ENCODE assay signal across 9 cellular contexts in the genomic region with DNA sequence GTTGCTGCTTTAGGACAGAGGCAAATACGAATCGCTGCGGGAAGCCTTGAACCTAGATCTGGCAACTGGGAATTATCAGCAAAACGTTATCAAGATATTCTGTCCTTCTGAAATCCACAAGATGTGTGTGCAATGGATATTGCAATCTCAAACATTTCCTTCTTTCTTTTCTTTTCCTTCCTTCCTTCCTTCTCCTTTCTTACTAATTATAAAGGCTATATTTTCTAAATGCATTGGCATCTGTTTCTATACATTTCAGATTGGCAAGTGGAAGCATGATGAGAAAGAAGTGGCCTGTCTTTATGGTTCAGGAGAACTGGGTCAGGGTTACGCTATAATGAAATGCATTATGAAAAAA. TPM values are rescaled to one million over a fixed set of nuclear protein-coding genes. Genes with fewer than 3 reads are reported as not detected.
A peak's percentile ranks its signal among the peaks of the same experiment; 100 is the strongest.
DNase-seq lines count a peak whose midpoint lies in the region; ATAC-seq and TF ChIP-seq lines count a peak whose summit lies in the region.
"Had no signal": no experiment of that assay in that cellular context is flagged by ENCODE, and none has a peak within 500 bp of the region (broad histone marks: within the 10 kb centered on the region; RNA-seq: fewer than 3 reads in every experiment).

No MANE protein-coding gene starts in this region.

- H3K27ac ChIP-seq in ACC112 (ENCODE audit: low read depth, low read length) (no peak overlapping the region), mesodermal cell (ENCODE audit: low read depth, low read length, severe bottlenecking) (peak overlapping the region; percentile 63), adrenal gland (peak overlapping the region in 1 of 5 donors; percentile 4)

- intact Hi-C loops in adrenal gland (cut with DNase I): loop anchor here (2.0 to 10.0 kb wide), 4 partner anchors 62 to 92 kb away; no protein-coding TSS in a partner anchor

- no peak overlapping the region for H2AFZ ChIP-seq in ACC112 (ENCODE audit: low read length, unreplicated experiment)

- H3K4me1 ChIP-seq in ACC112 (ENCODE audit: control insufficient read depth, insufficient read depth, low read length, unreplicated experiment) (no peaks in the 10 kb centered on the region), mesodermal cell (ENCODE audit: control insufficient read depth, insufficient read depth, low read length, poor library complexity, severe bottlenecking) (no peaks in the 10 kb centered on the region), adrenal gland (replicated peaks in 1 of 2) (peaks cover 0 to 6% of the 10 kb centered on the region in 2 donors)

- H3K79me2 ChIP-seq in ACC112 (ENCODE audit: control insufficient read depth, insufficient read depth, low read length, unreplicated experiment): no peaks in the 10 kb centered on the region

- DNase-seq in GM12865 (ENCODE audit: low read depth): no peak
- no peak for DNase-seq in activated naive CD4-positive, alpha-beta T cell treated with anti-CD3 and anti-CD28 coated beads, Interleukin-2, amount 50 U/mL, for 72 hours (ENCODE audit: low spot score in 2 of 2)
- no peak for DNase-seq in GM13977 (ENCODE audit: low spot score)
- no peak for DNase-seq in adrenal gland
- DNase-seq in NCI-H2227 treated with DMSO at 0.1 percent for 48 hours (lab: John Stamatoyannopoulos, UW): no peak
- no peak for DNase-seq in 8988T

- peaks cover 65 to 69% of the 10 kb centered on the region in 2 donors for H3K36me3 Mint-ChIP-seq in activated naive CD4-positive, alpha-beta T cell treated with anti-CD3 and anti-CD28 coated beads, Interleukin-2, amount 50 U/mL, for 72 hours

- H3K36me3 ChIP-seq in ACC112 (ENCODE audit: insufficient read depth, low read length): no peaks in the 10 kb centered on the region
- H3K36me3 ChIP-seq in mesodermal cell (ENCODE audit: control insufficient read depth, insufficient read depth, low read length): no peaks in the 10 kb centered on the region
- H3K36me3 ChIP-seq in adrenal gland (replicated peaks in 1 of 2): no peaks in the 10 kb centered on the region

- H3K27ac Mint-ChIP-seq in activated naive CD4-positive, alpha-beta T cell treated with anti-CD3 and anti-CD28 coated beads, Interleukin-2, amount 50 U/mL, for 72 hours: peak overlapping the region; percentile 96 to 99

- H3K4me3 ChIP-seq in ACC112 (ENCODE audit: low read depth, low read length) (peak overlapping the region; percentile 70), GM12865 (ENCODE audit: low read depth, low read length) (peak overlapping the region; percentile 23; the same call in 1 of the 2 replicates), mesodermal cell (ENCODE audit: extremely low read depth, insufficient read depth, low read length, poor library complexity, severe bottlenecking) (no peak overlapping the region), adrenal gland (peak overlapping the region in 1 of 4 donors; percentile 44)

- ATAC-seq in activated naive CD4-positive, alpha-beta T cell treated with anti-CD3 and anti-CD28 coated beads, Interleukin-2, amount 50 U/mL, for 72 hours: no peak

- H3K9me3 Mint-ChIP-seq in activated naive CD4-positive, alpha-beta T cell treated with anti-CD3 and anti-CD28 coated beads, Interleukin-2, amount 50 U/mL, for 72 hours: no peaks in the 10 kb centered on the region

- 21 to 34% methylated on average over 4 of the region's 5 CpGs for WGBS in mesodermal cell (ENCODE audit: insufficient coverage in 2 of 2), 2 experiments
- WGBS in adrenal gland, 4 donors: 18 to 21% (median 19%) methylated on average over 5 of the region's 5 CpGs

- H3K27me3 ChIP-seq in ACC112 (ENCODE audit: insufficient read depth, low read length) (peaks cover 33% of the 10 kb centered on the region), adrenal gland (no peaks in the 10 kb centered on the region)

- no peak for TF ChIP-seq POLR2A in adrenal gland (IDR thresholded peaks at IDR 0.05)

- in situ Hi-C loops in GM13977 (cut with MboI; ENCODE audit: low pct_unique_long_range_greater_than_20kb, low sequenced_read_pairs, unreplicated experiment): loop anchor here (10.0 kb wide), 1 partner anchor 62 kb away; no protein-coding TSS in a partner anchor

- H3K9me3 ChIP-seq in mesodermal cell (ENCODE audit: control insufficient read depth, low read length) (no peaks in the 10 kb centered on the region), adrenal gland (replicated peaks in 1 of 3) (no peaks in the 10 kb centered on the region)

- TF ChIP-seq CTCF in GM12865 (IDR thresholded peaks at IDR 0.05; ENCODE audit: insufficient read depth, low read depth, low read length, missing control alignments) (no peak), GM13977 (IDR thresholded peaks at IDR 0.05; ENCODE audit: extremely low read depth, insufficient read depth, missing control alignments) (no peak), adrenal gland (IDR thresholded peaks at IDR 0.05) (peak in 2 of 6 experiments; percentile 16 to 40)

RNA-seq across cellular contexts. Expression of a gene that starts 2.0 kb away (rescaled TPM):
- total RNA-seq in activated naive CD4-positive, alpha-beta T cell treated with anti-CD3 and anti-CD28 coated beads, Interleukin-2, amount 50 U/mL, for 72 hours: 10 to 100 TPM; 29.9 to 65.0 TPM
- 0.96 TPM for polyA plus RNA-seq in mesodermal cell (2013, experiment 1 of 2)
- 0.96 TPM for polyA plus RNA-seq in mesodermal cell (2013, experiment 2 of 2)
- 1 to 10 TPM; 2.2 to 7.3 (median 4.0) TPM for total RNA-seq in adrenal gland
- polyA plus RNA-seq in adrenal gland: 1 to 10 TPM; 1.0 to 1.4 (median 1.3) TPM
- total RNA-seq: H7 had no signal

RNA-seq across cellular contexts. Expression of a gene that starts 42.8 kb away (rescaled TPM):
- total RNA-seq in activated naive CD4-positive, alpha-beta T cell treated with anti-CD3 and anti-CD28 coated beads, Interleukin-2, amount 50 U/mL, for 72 hours: 1 to 10 TPM; 2.0 to 7.1 TPM
- polyA plus RNA-seq in mesodermal cell (2013, experiment 1 of 2): 5.3 TPM
- polyA plus RNA-seq in mesodermal cell (2013, experiment 2 of 2): 4.6 TPM
- total RNA-seq in adrenal gland: 10 to 100 TPM; 10.1 to 20.5 (median 14.0) TPM
- 10 to 100 TPM in 1 of 3 donors, 1 to 10 TPM in 2; 3.4 to 13.6 (median 5.1) TPM for polyA plus RNA-seq in adrenal gland
